ENCODE assay signal across 32 cellular contexts in the genomic region with DNA sequence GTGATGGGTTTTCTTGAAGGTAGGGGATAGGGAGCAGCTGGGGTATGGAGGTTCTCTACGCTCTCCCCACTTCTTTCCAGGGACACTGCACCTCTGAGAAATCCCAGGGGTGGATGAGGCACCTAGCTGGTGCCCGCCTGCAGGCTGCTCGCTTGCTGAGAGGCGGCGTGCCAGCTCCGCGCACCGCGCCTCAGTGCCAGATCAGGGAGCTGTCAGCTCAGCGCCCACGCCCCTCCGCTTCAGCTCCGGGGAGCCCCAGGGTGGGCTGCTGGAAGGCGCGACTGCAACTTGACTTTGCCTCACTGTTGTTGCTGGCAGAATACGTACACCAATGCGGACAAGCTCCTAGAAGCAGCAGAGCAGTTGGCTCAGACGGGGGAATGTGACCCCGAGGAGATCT.
DNase-seq lines count a peak whose midpoint lies in the region; ATAC-seq and TF ChIP-seq lines count a peak whose summit lies in the region.
"Had no signal": no experiment of that assay in that cellular context is flagged by ENCODE, and none has a peak within 500 bp of the region (broad histone marks: within the 10 kb centered on the region; RNA-seq: fewer than 3 reads in every experiment).

No MANE protein-coding gene starts in this region.

- no peaks in the 10 kb centered on the region for H3K9me2 ChIP-seq in GM23338 (ENCODE audit: insufficient read depth)

- H3K4me1 Mint-ChIP-seq in GM23338 = peaks cover 16% of the 10 kb centered on the region
- H3K4me1 Mint-ChIP-seq in brain = peaks cover 43% of the 10 kb centered on the region
- H3K4me1 Mint-ChIP-seq in glutamatergic neuron (ENCODE audit: low read depth, unreplicated experiment) = peaks cover 32% of the 10 kb centered on the region
- H3K4me1 Mint-ChIP-seq in activated CD4-positive, alpha-beta T cell treated with anti-CD3 and anti-CD28 coated beads, Interleukin-2, amount 10 ng/mL, durations not matched to agents 24 days and 14 days = no peaks in the 10 kb centered on the region
- no peaks in the 10 kb centered on the region for H3K4me1 Mint-ChIP-seq in Caco-2 (ENCODE audit: low read depth, unreplicated experiment)
- H3K4me1 Mint-ChIP-seq: activated naive CD4-positive, alpha-beta T cell treated with anti-CD3 and anti-CD28 coated beads, Interleukin-2, amount 50 U/mL, for 24 hours; B cell; IgD-negative memory B cell; memory B cell had no signal

- DNase-seq in GM23338 (ENCODE audit: low spot score) = no peak
- no peak for DNase-seq in glutamatergic neuron
- peak; percentile 53 for DNase-seq in occipital lobe (lab: John Stamatoyannopoulos, UW)
- no peak for DNase-seq in activated CD4-positive, alpha-beta T cell treated with anti-CD3 and anti-CD28 coated beads, Interleukin-2, amount 10 ng/mL, durations not matched to agents 24 days and 14 days
- DNase-seq in Caco-2 = no peak
- DNase-seq: activated CD4-positive, alpha-beta T cell treated with anti-CD3 and anti-CD28 coated beads for 4 hours; amniotic stem cell; CD8-positive, alpha-beta T cell; central memory CD4-positive, alpha-beta T cell; DMS153; NCI-H1048; NCI-H1694; NCI-H82; SIG-M5; sigmoid colon; stimulated activated CD4-positive, alpha-beta T cell treated with anti-CD3 and anti-CD28 coated beads, Interleukin-4, amount 100 ng/mL, for 24 hours; T-helper 9 cell; transverse colon had no signal

- H3K4me2 ChIP-seq in GM23338 = no peak overlapping the region

- H3K27me3 Mint-ChIP-seq in GM23338 (ENCODE audit: insufficient read depth, low read depth, poor library complexity) (peaks cover 2% of the 10 kb centered on the region), brain (peaks cover 3% of the 10 kb centered on the region), glutamatergic neuron (ENCODE audit: unreplicated experiment) (peaks cover 4% of the 10 kb centered on the region), Caco-2 (ENCODE audit: insufficient read depth, unreplicated experiment) (peaks cover 21% of the 10 kb centered on the region)
- H3K27me3 Mint-ChIP-seq in activated CD4-positive, alpha-beta T cell treated with anti-CD3 and anti-CD28 coated beads, Interleukin-2, amount 10 ng/mL, durations not matched to agents 24 days and 14 days = peaks cover 14% of the 10 kb centered on the region

- H3K4me3 ChIP-seq in GM23338 = no peak overlapping the region
- H3K4me3 ChIP-seq in Caco-2 (ENCODE audit: low read depth, low read length) = no peak overlapping the region
- H3K4me3 ChIP-seq: gastroesophageal sphincter, GM12878, HAP-1, prostate gland, sigmoid colon, transverse colon had no signal

- ATAC-seq in GM23338 (peak; percentile 22; the same call in 1 of the 3 replicates), HG02938 (IDR thresholded peaks at IDR 0.05; ENCODE audit: unreplicated experiment) (no peak), HG02642 (IDR thresholded peaks at IDR 0.05; ENCODE audit: poor library complexity, unreplicated experiment) (no peak)
- ATAC-seq: CD8-positive, alpha-beta T cell; gastroesophageal sphincter; GM12878 had no signal

- no peaks in the 10 kb centered on the region for H4K20me1 ChIP-seq in GM23338 (replicated peaks; ENCODE audit: insufficient read depth)

- H3K36me3 ChIP-seq in GM23338 (ENCODE audit: insufficient read depth) (no peaks in the 10 kb centered on the region), Caco-2 (ENCODE audit: control insufficient read depth, insufficient read depth, low read length) (no peaks in the 10 kb centered on the region)
- H3K36me3 ChIP-seq: HAP-1, prostate gland, sigmoid colon, transverse colon had no signal

- H3K27me3 ChIP-seq in GM23338 (ENCODE audit: insufficient read depth) = no peaks in the 10 kb centered on the region
- no peaks in the 10 kb centered on the region for H3K27me3 ChIP-seq in Caco-2 (replicated peaks; ENCODE audit: control insufficient read depth, insufficient read depth, low read length)
- H3K27me3 ChIP-seq: gastroesophageal sphincter, sigmoid colon, transverse colon had no signal

- TF ChIP-seq CTCF in GM23338 (conservative IDR thresholded peaks at IDR 0.05; ENCODE audit: low read depth in 2 of 2) (no peak), brain (conservative IDR thresholded peaks at IDR 0.05) (no peak), glutamatergic neuron (IDR thresholded peaks at IDR 0.05; ENCODE audit: partially characterized antibody, unreplicated experiment) (no peak), Caco-2 (IDR thresholded peaks at IDR 0.05; ENCODE audit: insufficient read depth in 1 of 2, low read depth in 1 of 2, low read length in 1 of 2, severe bottlenecking in 1 of 2, unreplicated experiment in 1 of 2) (no peak)

- no peaks in the 10 kb centered on the region for H3K9me3 ChIP-seq in Caco-2
- H3K9me3 ChIP-seq: gastroesophageal sphincter, HAP-1, prostate gland, sigmoid colon, transverse colon had no signal

- peaks cover 12% of the 10 kb centered on the region for H3K4me1 ChIP-seq in GM23338 (ENCODE audit: insufficient read depth)
- H3K4me1 ChIP-seq in Caco-2 = peaks cover 3% of the 10 kb centered on the region
- H3K4me1 ChIP-seq: gastroesophageal sphincter, HAP-1, prostate gland, sigmoid colon, transverse colon had no signal

- no peak overlapping the region for H3K27ac Mint-ChIP-seq in GM23338
- H3K27ac Mint-ChIP-seq in brain = peak overlapping the region in 3 of 5 experiments; percentile 55 to 85 (median 75)
- peak overlapping the region; percentile 62 for H3K27ac Mint-ChIP-seq in glutamatergic neuron (ENCODE audit: unreplicated experiment)
- H3K27ac Mint-ChIP-seq in activated CD4-positive, alpha-beta T cell treated with anti-CD3 and anti-CD28 coated beads, Interleukin-2, amount 10 ng/mL, durations not matched to agents 24 days and 14 days = no peak overlapping the region
- H3K27ac Mint-ChIP-seq in Caco-2 (ENCODE audit: unreplicated experiment) = no peak overlapping the region
- H3K27ac Mint-ChIP-seq: activated naive CD4-positive, alpha-beta T cell treated with anti-CD3 and anti-CD28 coated beads, Interleukin-2, amount 50 U/mL, for 24 hours; activated T-helper 2 cell treated with anti-CD3 and anti-CD28 coated beads, Interferon-gamma antibody, Interleukin-2, Interleukin-4, amounts not matched to agents 10 μg/mL and 5 μg/mL and 100 μg/mL, durations not matched to agents 14 hours and 24 hours and 36 hours; B cell; CD8-positive, alpha-beta T cell; dendritic cell treated with granulocyte-macrophage colony-stimulating factor and Interleukin-4, amounts not matched to agents 40 ng/mL and 50 ng/mL, for 4 days; IgD-negative memory B cell; memory B cell had no signal

- H3K4me3 Mint-ChIP-seq in GM23338 = no peak overlapping the region
- H3K4me3 Mint-ChIP-seq in brain = peak overlapping the region in 2 of 5 experiments; percentile 9 to 39
- H3K4me3 Mint-ChIP-seq in glutamatergic neuron (ENCODE audit: unreplicated experiment) = no peak overlapping the region
- H3K4me3 Mint-ChIP-seq in activated CD4-positive, alpha-beta T cell treated with anti-CD3 and anti-CD28 coated beads, Interleukin-2, amount 10 ng/mL, durations not matched to agents 24 days and 14 days = no peak overlapping the region
- H3K4me3 Mint-ChIP-seq in Caco-2 (ENCODE audit: unreplicated experiment) = no peak overlapping the region
- H3K4me3 Mint-ChIP-seq: activated naive CD4-positive, alpha-beta T cell treated with anti-CD3 and anti-CD28 coated beads, Interleukin-2, amount 50 U/mL, for 24 hours; B cell; CD8-positive, alpha-beta T cell; dendritic cell treated with granulocyte-macrophage colony-stimulating factor and Interleukin-4, amounts not matched to agents 40 ng/mL and 50 ng/mL, for 4 days; IgD-negative memory B cell; memory B cell had no signal

- H3F3A ChIP-seq in GM23338 (replicated peaks; ENCODE audit: low read depth) = no peaks in the 10 kb centered on the region

- H2AFZ ChIP-seq in GM23338 = no peak overlapping the region

- no peaks in the 10 kb centered on the region for H3K9me3 Mint-ChIP-seq in GM23338
- H3K9me3 Mint-ChIP-seq in brain = no peaks in the 10 kb centered on the region
- H3K9me3 Mint-ChIP-seq in glutamatergic neuron (ENCODE audit: unreplicated experiment) = peaks cover 16% of the 10 kb centered on the region
- no peaks in the 10 kb centered on the region for H3K9me3 Mint-ChIP-seq in activated CD4-positive, alpha-beta T cell treated with anti-CD3 and anti-CD28 coated beads, Interleukin-2, amount 10 ng/mL, durations not matched to agents 24 days and 14 days
- H3K9me3 Mint-ChIP-seq in Caco-2 (ENCODE audit: unreplicated experiment) = no peaks in the 10 kb centered on the region
- H3K9me3 Mint-ChIP-seq: activated naive CD4-positive, alpha-beta T cell treated with anti-CD3 and anti-CD28 coated beads, Interleukin-2, amount 50 U/mL, for 24 hours; activated T-helper 2 cell treated with anti-CD3 and anti-CD28 coated beads, Interferon-gamma antibody, Interleukin-2, Interleukin-4, amounts not matched to agents 10 μg/mL and 5 μg/mL and 100 μg/mL, durations not matched to agents 14 hours and 24 hours and 36 hours; CD8-positive, alpha-beta T cell; dendritic cell treated with granulocyte-macrophage colony-stimulating factor and Interleukin-4, amounts not matched to agents 40 ng/mL and 50 ng/mL, for 4 days; IgD-negative memory B cell; memory B cell had no signal

- no TSS peak for BruUV-seq in Caco-2 (replicated peaks; lab: Mats Ljungman, UMichigan)

- POLR2A ChIA-PET in Caco-2 (lab: Charles Lee) = no interaction called here

- intact Hi-C loops in activated CD4-positive, alpha-beta T cell treated with anti-CD3 and anti-CD28 coated beads, Interleukin-2, amount 10 ng/mL, durations not matched to agents 24 days and 14 days (cut with micrococcal nuclease) = no loop called here
- intact Hi-C loops in Caco-2 (cut with micrococcal nuclease; ENCODE audit: unreplicated experiment) = no loop called here

- H3K27ac ChIP-seq in GM23338 (ENCODE audit: low read depth) = no peak overlapping the region
- H3K27ac ChIP-seq: gastroesophageal sphincter, prostate gland, sigmoid colon, transverse colon, VCaP had no signal

- CTCF ChIA-PET in Caco-2 (lab: Charles Lee) = no interaction called here

- no peaks in the 10 kb centered on the region for H3K36me3 Mint-ChIP-seq in GM23338 (ENCODE audit: low read depth)
- peaks cover 10% of the 10 kb centered on the region for H3K36me3 Mint-ChIP-seq in brain
- peaks cover 4% of the 10 kb centered on the region for H3K36me3 Mint-ChIP-seq in glutamatergic neuron (ENCODE audit: unreplicated experiment)
- no peaks in the 10 kb centered on the region for H3K36me3 Mint-ChIP-seq in activated CD4-positive, alpha-beta T cell treated with anti-CD3 and anti-CD28 coated beads, Interleukin-2, amount 10 ng/mL, durations not matched to agents 24 days and 14 days (ENCODE audit: low read depth)
- H3K36me3 Mint-ChIP-seq in Caco-2 (ENCODE audit: insufficient read depth, unreplicated experiment) = no peaks in the 10 kb centered on the region
- H3K36me3 Mint-ChIP-seq: activated naive CD4-positive, alpha-beta T cell treated with anti-CD3 and anti-CD28 coated beads, Interleukin-2, amount 50 U/mL, for 24 hours; CD8-positive, alpha-beta T cell; IgD-negative memory B cell; memory B cell had no signal

- H3K79me2 ChIP-seq in GM23338 (replicated peaks; ENCODE audit: insufficient read depth) = no peaks in the 10 kb centered on the region

TF ChIP-seq in GM23338, 12 proteins besides CTCF, POLR2A, EP300 and RAD21 (continues in another document):
- TF ChIP-seq JUNB (IDR thresholded peaks at IDR 0.05; ENCODE audit: unreplicated experiment) = no peak

Comparison
In these comparisons a context has a peak if more than half of its experiments do, and no peak if none do; other contexts are left out.
1. H3K27ac Mint-ChIP-seq: peak in brain (3 of 5) and glutamatergic neuron (single experiment); none in GM23338 (single experiment), activated CD4-positive, alpha-beta T cell treated with anti-CD3 and anti-CD28 coated beads, Interleukin-2, amount 10 ng/mL, durations not matched to agents 24 days and 14 days (single experiment) and Caco-2 (single experiment).